Comparison of ENCODE assay signal across 12 cellular contexts in the genomic region with DNA sequence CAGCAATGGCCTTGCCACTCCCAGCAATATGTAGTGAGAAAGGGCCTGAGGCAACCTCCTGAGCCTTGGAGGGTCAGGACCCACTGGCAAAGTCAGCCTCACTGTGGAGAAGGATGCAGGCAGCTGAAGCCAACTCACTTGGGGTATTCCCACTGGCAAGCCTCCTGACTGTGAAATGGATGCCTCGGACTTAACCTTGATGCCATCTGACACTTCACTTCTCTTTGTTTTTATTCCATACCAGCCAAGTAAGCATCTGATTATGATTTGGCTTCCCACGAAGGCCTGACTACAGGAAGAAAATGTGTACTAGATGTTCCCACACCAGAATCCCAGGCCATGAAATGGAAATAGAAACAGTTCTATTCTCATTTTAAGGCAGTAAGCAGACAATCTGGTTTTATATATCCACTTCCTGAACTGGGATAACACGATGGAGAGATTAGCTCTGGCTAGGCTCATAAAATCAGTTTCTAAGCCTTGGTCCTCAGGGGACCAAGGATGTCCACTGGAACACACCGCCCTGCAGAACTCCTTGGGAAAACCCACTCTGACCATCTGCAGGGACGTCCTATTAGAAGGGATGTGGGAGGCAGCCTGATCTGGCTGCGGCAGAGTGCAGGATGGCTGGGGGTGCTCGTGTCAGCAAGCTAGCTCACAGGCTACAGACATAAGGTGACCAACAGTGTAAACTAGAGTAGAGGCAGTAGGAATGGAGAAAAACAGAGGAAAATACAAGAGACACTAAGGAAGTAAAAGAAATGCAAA.
A peak's percentile ranks its signal among the peaks of the same experiment; 100 is the strongest.
DNase-seq lines count a peak whose midpoint lies in the region; ATAC-seq, FAIRE-seq and TF ChIP-seq lines count a peak whose summit lies in the region.
"Had no signal": no experiment of that assay in that cellular context is flagged by ENCODE, and none has a peak within 500 bp of the region (broad histone marks: within the 10 kb centered on the region; RNA-seq: fewer than 3 reads in every experiment).

No MANE protein-coding gene starts in this region.

- no peak for TF ChIP-seq CTCF in esophagus squamous epithelium (IDR thresholded peaks at IDR 0.05)
- no peak for TF ChIP-seq CTCF in ovary (IDR thresholded peaks at IDR 0.05)

- H3K36me3 ChIP-seq in esophagus squamous epithelium: no peaks in the 10 kb centered on the region
- H3K36me3 ChIP-seq in ovary: no peaks in the 10 kb centered on the region
- H3K36me3 ChIP-seq: BLaER1 treated with 17β-estradiol and CSF1 and Interleukin-3, amounts not matched to agents 10 nM and 100 nM had no signal

- 54 to 56% methylated on average over 5 to 6 of the region's 7 CpGs for WGBS in esophagus squamous epithelium, 2 donors
- WGBS in ovary, 3 donors: 13 to 17% (median 14%) methylated on average over 7 of the region's 7 CpGs

- TF ChIP-seq EP300 in ovary (IDR thresholded peaks at IDR 0.05): no peak

- H3K27ac ChIP-seq in esophagus squamous epithelium (peak overlapping the region in 3 of 4 donors; percentile 24 to 46 (median 36)), ovary (peak overlapping the region; percentile 16 to 57)
- H3K27ac ChIP-seq: BLaER1 treated with 17β-estradiol and CSF1 and Interleukin-3, amounts not matched to agents 10 nM and 100 nM had no signal

- H3K4me1 ChIP-seq in esophagus squamous epithelium (peaks cover 4 to 33% (median 10%) of the 10 kb centered on the region in 3 donors), ovary (ENCODE audit: insufficient read depth) (peaks cover 24% of the 10 kb centered on the region)

- FAIRE-seq in GM12892 (lab: Jason Lieb, UNC): no peak

- peak; percentile 59 for DNase-seq in DMS 273 (lab: John Stamatoyannopoulos, UW; ENCODE audit: unreplicated experiment)
- peak; percentile 76 for DNase-seq in RPMI7951 (ENCODE audit: low read depth)
- no peak for DNase-seq in esophagus squamous epithelium (lab: John Stamatoyannopoulos, UW)
- no peak for DNase-seq in ovary
- DNase-seq in COLO829 (ENCODE audit: low spot score): no peak
- no peak for DNase-seq in activated effector memory CD4-positive, alpha-beta T cell treated with Interleukin-2 at 50 U/mL for 16 hours
- no peak for DNase-seq in GM12892 (ENCODE audit: insufficient read length)
- DNase-seq: activated CD4-positive, alpha-beta T cell treated with anti-CD3 and anti-CD28 coated beads, Interleukin-2, amount 10 ng/mL, durations not matched to agents 7 days and 5 days; effector memory CD4-positive, alpha-beta T cell had no signal

- H3K9me3 ChIP-seq in esophagus squamous epithelium: no peaks in the 10 kb centered on the region
- no peaks in the 10 kb centered on the region for H3K9me3 ChIP-seq in ovary
- H3K9me3 ChIP-seq: BLaER1 treated with 17β-estradiol and CSF1 and Interleukin-3, amounts not matched to agents 10 nM and 100 nM had no signal

- H3K4me3 ChIP-seq in esophagus squamous epithelium (no peak overlapping the region), ovary (no peak overlapping the region)
- H3K4me3 ChIP-seq: BLaER1 treated with 17β-estradiol and CSF1 and Interleukin-3, amounts not matched to agents 10 nM and 100 nM; skin epidermis had no signal

- H3K27me3 ChIP-seq in esophagus squamous epithelium: no peaks in the 10 kb centered on the region
- no peaks in the 10 kb centered on the region for H3K27me3 ChIP-seq in ovary
- H3K27me3 ChIP-seq: BLaER1 treated with 17β-estradiol and CSF1 and Interleukin-3, amounts not matched to agents 10 nM and 100 nM had no signal

- intact Hi-C loops in esophagus squamous epithelium (cut with DNase I) (no loop called here), ovary (cut with DNase I) (loop anchor here in 2 of 4 donors (5.0 to 10.0 kb wide), 3 partner anchors 52 to 94 kb away; a partner anchor contains a TSS)

- no peak for ATAC-seq in GM21381 (IDR thresholded peaks at IDR 0.05; ENCODE audit: unreplicated experiment)

- TF ChIP-seq POLR2A in esophagus squamous epithelium (IDR thresholded peaks at IDR 0.05) (no peak), ovary (IDR thresholded peaks at IDR 0.05) (no peak), GM12892 (IDR thresholded peaks at IDR 0.05; ENCODE audit: low read depth, low read length) (no peak)

Comparison
In these comparisons a context has a peak if more than half of its experiments do, and no peak if none do; other contexts are left out.
1. DNase-seq: peak in DMS 273 (single experiment) and RPMI7951 (single experiment); none in esophagus squamous epithelium (single experiment), ovary (0 of 5), COLO829 (single experiment), activated effector memory CD4-positive, alpha-beta T cell treated with Interleukin-2 at 50 U/mL for 16 hours (single experiment) and GM12892 (single experiment).